In the genomic region with DNA sequence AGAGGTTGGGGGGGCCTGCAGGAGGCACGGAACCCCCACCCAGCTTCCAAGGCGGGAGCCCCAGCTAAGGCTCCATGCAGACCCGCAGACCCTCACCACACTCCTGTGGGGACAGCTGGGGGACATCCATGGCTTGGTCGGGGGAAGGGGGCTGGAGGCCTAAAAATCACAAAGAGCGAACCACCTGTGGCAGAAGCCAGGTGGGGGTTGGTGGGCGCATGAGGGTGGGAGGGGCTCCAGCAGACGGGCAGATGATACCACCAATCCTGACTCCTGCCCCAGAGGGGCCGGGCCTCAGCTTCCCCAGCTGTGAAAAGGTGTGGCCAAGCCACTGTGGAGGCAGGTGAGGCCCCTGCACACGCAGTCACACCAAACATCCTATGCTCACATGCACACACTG, we compare ENCODE assay signal across 1 cellular context.
A peak's percentile ranks its signal among the peaks of the same experiment; 100 is the strongest.
TF ChIP-seq lines count a peak whose summit lies in the region.

No MANE protein-coding gene starts in this region.

TF ChIP-seq in H1, 55 proteins besides CTCF, POLR2A, EP300 and RAD21:
- TF ChIP-seq TBP (IDR thresholded peaks at IDR 0.05; ENCODE audit: low read depth, low read length) (no peak), SP1 (IDR thresholded peaks at IDR 0.05; ENCODE audit: low read depth, low read length) (peak; percentile 84), SP2 (IDR thresholded peaks at IDR 0.05; ENCODE audit: low read length) (peak; percentile 37), FOSL1 (IDR thresholded peaks at IDR 0.05; ENCODE audit: insufficient read depth, low read depth, low read length) (no peak), CHD2 (IDR thresholded peaks at IDR 0.05; ENCODE audit: low read length) (0 out of 2 replicates have a peak, but pooled peaks have one; percentile 36)
